In genomic region chr17:78826836-78827509, GRCh38 we compare ENCODE assay signal across 15 cellular contexts. TPM values are rescaled to one million over a fixed set of nuclear protein-coding genes. Genes with fewer than 3 reads are reported as not detected.
DNase-seq lines count a peak whose midpoint lies in the region; ATAC-seq and TF ChIP-seq lines count a peak whose summit lies in the region.
"Had no signal": no experiment of that assay in that cellular context is flagged by ENCODE, and none has a peak within 500 bp of the region (broad histone marks: within the 10 kb centered on the region; RNA-seq: fewer than 3 reads in every experiment).

No MANE protein-coding gene starts in this region.

- H2AFZ ChIP-seq in neural progenitor cell (replicated peaks) (no peak overlapping the region), hepatocyte (no peak overlapping the region)

- no peaks in the 10 kb centered on the region for H3K9me3 ChIP-seq in endodermal cell (ENCODE audit: control insufficient read depth, low read length)
- H3K9me3 ChIP-seq in neural progenitor cell (ENCODE audit: low read depth): no peaks in the 10 kb centered on the region
- H3K9me3 ChIP-seq in hepatocyte (ENCODE audit: low read depth): no peaks in the 10 kb centered on the region
- H3K9me3 ChIP-seq: adrenal gland, colonic mucosa, suprapubic skin had no signal

- H3K36me3 ChIP-seq in endodermal cell (ENCODE audit: control insufficient read depth, insufficient read depth, low read length) (peaks cover 76% of the 10 kb centered on the region), neural progenitor cell (no peaks in the 10 kb centered on the region), hepatocyte (replicated peaks; ENCODE audit: insufficient read depth, low read depth) (no peaks in the 10 kb centered on the region)

- H3K27me3 ChIP-seq in endodermal cell (ENCODE audit: control insufficient read depth, insufficient read depth, low read length, poor library complexity, severe bottlenecking) (no peaks in the 10 kb centered on the region), neural progenitor cell (no peaks in the 10 kb centered on the region), hepatocyte (no peaks in the 10 kb centered on the region)
- H3K27me3 ChIP-seq: adrenal gland, colonic mucosa, suprapubic skin had no signal

- H3K4me1 ChIP-seq in endodermal cell (ENCODE audit: control insufficient read depth, insufficient read depth, low read length): no peaks in the 10 kb centered on the region
- peaks cover 9% of the 10 kb centered on the region for H3K4me1 ChIP-seq in neural progenitor cell
- no peaks in the 10 kb centered on the region for H3K4me1 ChIP-seq in hepatocyte (ENCODE audit: insufficient read depth)
- H3K4me1 ChIP-seq: adrenal gland, colonic mucosa had no signal

- no peak for ATAC-seq in HG02852 (IDR thresholded peaks at IDR 0.05; ENCODE audit: unreplicated experiment)

- TF ChIP-seq CTCF in CD14-positive monocyte (IDR thresholded peaks at IDR 0.05): no peak
- no peak for TF ChIP-seq CTCF in endodermal cell (conservative IDR thresholded peaks at IDR 0.05)
- no peak for TF ChIP-seq CTCF in neural progenitor cell (IDR thresholded peaks at IDR 0.05)
- no peak for TF ChIP-seq CTCF in hepatocyte (IDR thresholded peaks at IDR 0.05; ENCODE audit: poor library complexity)

- DNase-seq in CD14-positive monocyte (ENCODE audit: low spot score): peak; percentile 80
- peak; percentile 98 for DNase-seq in Kasumi-1 (lab: John Stamatoyannopoulos, UW)
- no peak for DNase-seq in endodermal cell
- DNase-seq in neural progenitor cell (ENCODE audit: low spot score): no peak
- no peak for DNase-seq in stimulated activated CD4-positive, alpha-beta T cell treated with anti-CD3 and anti-CD28 coated beads, Interleukin-4, amount 100 ng/mL, for 24 hours
- no peak for DNase-seq in ecto neural progenitor cell (ENCODE audit: low spot score)
- DNase-seq in hepatocyte (ENCODE audit: low spot score): no peak
- DNase-seq: activated CD4-positive, alpha-beta T cell treated with anti-CD3 and anti-CD28 coated beads for 4 hours; activated T-cell treated with anti-CD3 and anti-CD28 coated beads, Interleukin-2, amount 50 U/mL, for 48 hours; colonic mucosa; NCI-H1092 treated with DMSO at 0.1 percent for 48 hours; NCI-H510A had no signal

- H3K4me1 Mint-ChIP-seq in CD14-positive monocyte: peaks cover 37% of the 10 kb centered on the region
- peaks cover 5% of the 10 kb centered on the region for H3K4me1 Mint-ChIP-seq in endodermal cell
- H3K4me1 Mint-ChIP-seq in neural progenitor cell: peaks cover 14% of the 10 kb centered on the region

- H3K27ac Mint-ChIP-seq in CD14-positive monocyte: peak overlapping the region; percentile 88 to 95 (median 91)
- H3K27ac Mint-ChIP-seq in endodermal cell: peak overlapping the region; percentile 18
- H3K27ac Mint-ChIP-seq in neural progenitor cell: peak overlapping the region; percentile 21

- peaks cover 12% of the 10 kb centered on the region for H3K79me2 ChIP-seq in neural progenitor cell (ENCODE audit: low read depth)
- H3K79me2 ChIP-seq in hepatocyte: peaks cover 26% of the 10 kb centered on the region

- H3K36me3 Mint-ChIP-seq in CD14-positive monocyte (peaks cover 82 to 91% of the 10 kb centered on the region in 2 donors), endodermal cell (ENCODE audit: low read depth) (peaks cover 87% of the 10 kb centered on the region), neural progenitor cell (peaks cover 38% of the 10 kb centered on the region)

- H4K20me1 ChIP-seq in neural progenitor cell (ENCODE audit: low read depth) (peaks cover 39% of the 10 kb centered on the region), hepatocyte (ENCODE audit: insufficient read depth, poor library complexity, severe bottlenecking) (no peaks in the 10 kb centered on the region)

- no peaks in the 10 kb centered on the region for H3F3A ChIP-seq in neural progenitor cell (ENCODE audit: low read depth)

- 95% methylated on average over 19 to 21 of the region's 21 CpGs for WGBS in endodermal cell (ENCODE audit: insufficient coverage in 1 of 2, insufficient read length in 1 of 2), 2 experiments
- 97% methylated on average over 21 of the region's 21 CpGs for WGBS in hepatocyte (ENCODE audit: low lambda C conversion rate, missing lambda C conversion rate)

- H3K4me3 ChIP-seq in endodermal cell (ENCODE audit: low read length) (no peak overlapping the region), neural progenitor cell (no peak overlapping the region), hepatocyte (no peak overlapping the region)
- H3K4me3 ChIP-seq: adrenal gland, colonic mucosa, suprapubic skin had no signal

- no peaks in the 10 kb centered on the region for H3K9me2 ChIP-seq in hepatocyte (replicated peaks; ENCODE audit: insufficient read depth)

- H3K27me3 Mint-ChIP-seq in CD14-positive monocyte (ENCODE audit: low read depth in 3 of 3): peaks cover 0 to 2% (median 0%) of the 10 kb centered on the region in 3 donors
- H3K27me3 Mint-ChIP-seq in endodermal cell (ENCODE audit: insufficient read depth): no peaks in the 10 kb centered on the region
- no peaks in the 10 kb centered on the region for H3K27me3 Mint-ChIP-seq in neural progenitor cell (ENCODE audit: insufficient read depth, low read depth)

- intact Hi-C loops in CD14-positive monocyte (cut with micrococcal nuclease): no loop called here

- H3K9ac ChIP-seq in endodermal cell (ENCODE audit: extremely low read depth, low read length, poor library complexity, severe bottlenecking): no peak overlapping the region
- H3K9ac ChIP-seq in neural progenitor cell: no peak overlapping the region

- H3K4me2 ChIP-seq in neural progenitor cell (no peak overlapping the region), hepatocyte (no peak overlapping the region)

- peak overlapping the region; percentile 34 to 61 for H3K4me3 Mint-ChIP-seq in CD14-positive monocyte
- no peak overlapping the region for H3K4me3 Mint-ChIP-seq in endodermal cell
- H3K4me3 Mint-ChIP-seq in neural progenitor cell: no peak overlapping the region

- H3K9me3 Mint-ChIP-seq in CD14-positive monocyte: peaks cover 0 to 2% (median 0%) of the 10 kb centered on the region in 7 donors
- H3K9me3 Mint-ChIP-seq in endodermal cell: no peaks in the 10 kb centered on the region
- H3K9me3 Mint-ChIP-seq in neural progenitor cell: no peaks in the 10 kb centered on the region

- no peak overlapping the region for H3K27ac ChIP-seq in endodermal cell (ENCODE audit: low read depth, low read length)
- no peak overlapping the region for H3K27ac ChIP-seq in neural progenitor cell
- H3K27ac ChIP-seq in hepatocyte: no peak overlapping the region
- H3K27ac ChIP-seq: colonic mucosa, suprapubic skin had no signal

RNA-seq across cellular contexts. Expression of gene USP36, which starts 13.6 kb away (rescaled TPM):
- 1 to 10 TPM; 4.4 to 6.1 TPM for polyA plus RNA-seq in CD14-positive monocyte
- 10 to 100 TPM; 57.1 to 62.5 TPM for total RNA-seq in endodermal cell
- polyA plus RNA-seq in endodermal cell (2013, experiment 1 of 2): 22.4 TPM
- polyA plus RNA-seq in endodermal cell (2013, experiment 2 of 2): 26.5 TPM
- total RNA-seq in neural progenitor cell (ENCODE audit: low replicate concordance): 16.6 and 20.4 TPM in 2 replicates
- total RNA-seq in hepatocyte: 17.7 and 20.9 TPM in 2 replicates
- polyA plus RNA-seq in hepatocyte: 26.2 and 31.6 TPM in 2 replicates

RNA-seq across cellular contexts. Expression of gene CYTH1, which starts 44.9 kb away (rescaled TPM):
- polyA plus RNA-seq in CD14-positive monocyte (10 to 100 TPM; 68.6 to 80.9 TPM), hepatocyte (38.5 and 47.6 TPM in 2 replicates)
- total RNA-seq in endodermal cell (10 to 100 TPM; 23.1 to 27.4 TPM), neural progenitor cell (ENCODE audit: low replicate concordance) (14.8 and 16.0 TPM in 2 replicates), hepatocyte (37.5 and 44.4 TPM in 2 replicates)
- polyA plus RNA-seq in endodermal cell (2013, experiment 1 of 2): 20.3 TPM
- 17.8 TPM for polyA plus RNA-seq in endodermal cell (2013, experiment 2 of 2)

Comparison
In these comparisons a context has a peak if more than half of its experiments do, and no peak if none do; other contexts are left out.
1. DNase-seq: peak in CD14-positive monocyte (single experiment) and Kasumi-1 (2 of 2); none in endodermal cell (single experiment), neural progenitor cell (single experiment), stimulated activated CD4-positive, alpha-beta T cell treated with anti-CD3 and anti-CD28 coated beads, Interleukin-4, amount 100 ng/mL, for 24 hours (single experiment), ecto neural progenitor cell (single experiment) and hepatocyte (single experiment).
2. H3K27ac Mint-ChIP-seq: peak in every context shown above with its lines; median percentile 91 in CD14-positive monocyte; 21 in neural progenitor cell; 18 in endodermal cell.
3. H3K4me3 Mint-ChIP-seq: peak in CD14-positive monocyte (2 of 2); none in endodermal cell (single experiment) and neural progenitor cell (single experiment).